Comparison of ENCODE assay signal across 8 cellular contexts in genomic region chr5:140113699-140114263, GRCh38. TPM values are rescaled to one million over a fixed set of nuclear protein-coding genes. Genes with fewer than 3 reads are reported as not detected.
DNase-seq lines count a peak whose midpoint lies in the region; ATAC-seq, FAIRE-seq and TF ChIP-seq lines count a peak whose summit lies in the region.

PURA (plus strand) TSS chr5:140114109; CDS start chr5:140114182, 73 bp downstream.

- no peak for FAIRE-seq in pancreas (lab: Jason Lieb, UNC)

- DNase-seq in GM12865 (ENCODE audit: low read depth) (peak; percentile 98), NCI-H1092 (lab: John Stamatoyannopoulos, UW) (peak; percentile 88), SKM-1 (lab: John Stamatoyannopoulos, UW; ENCODE audit: unreplicated experiment) (peak; percentile 77), head of caudate nucleus (peak; percentile 81 to 96 (median 91)), pancreas (peak; percentile 96 to 99 (median 96)), thyroid gland (peak; percentile 95 to 97)
- peak; percentile 94 to 97 for DNase-seq in activated naive CD4-positive, alpha-beta T cell treated with anti-CD3 and anti-CD28 coated beads, Interleukin-2, amount 50 U/mL, for 72 hours (ENCODE audit: low spot score in 2 of 2)

- H3K27me3 ChIP-seq in pancreas (no peaks in the 10 kb centered on the region), thyroid gland (no peaks in the 10 kb centered on the region)

- peak within 1 kb of the TSS; percentile 70 for H3K4me3 ChIP-seq in GM12865 (ENCODE audit: low read depth, low read length)
- peak within 1 kb of the TSS; percentile 68 to 74 (median 72) for H3K4me3 ChIP-seq in pancreas
- peak within 1 kb of the TSS; percentile 60 to 79 (median 60) for H3K4me3 ChIP-seq in thyroid gland (replicated peaks in 1 of 3)

- H3K4me1 ChIP-seq in pancreas, result peaks cover 11 to 51% (median 42%) of the 10 kb centered on the region in 3 donors
- peaks cover 41 to 50% of the 10 kb centered on the region in 2 donors for H3K4me1 ChIP-seq in thyroid gland

- intact Hi-C loops in head of caudate nucleus (cut with DNase I) (loop anchor here (5.0 kb wide), 1 partner anchor 71 kb away; the partner anchor contains the start of gene NRG2), pancreas (cut with DNase I) (no loop called here), thyroid gland (cut with DNase I) (loop anchor here (5.0 kb wide), 1 partner anchor 34 kb away; no protein-coding TSS in a partner anchor)

- H3K27ac ChIP-seq in pancreas (peak within 1 kb of the TSS; percentile 80 to 95 (median 88)), thyroid gland (peak within 1 kb of the TSS; percentile 91 to 94 (median 92))

- H3K36me3 ChIP-seq in pancreas, result no peaks in the 10 kb centered on the region
- no peaks in the 10 kb centered on the region for H3K36me3 ChIP-seq in thyroid gland

- peak; percentile 86 for ATAC-seq in HG02623 (IDR thresholded peaks at IDR 0.05; ENCODE audit: unreplicated experiment)
- ATAC-seq in activated naive CD4-positive, alpha-beta T cell treated with anti-CD3 and anti-CD28 coated beads, Interleukin-2, amount 50 U/mL, for 72 hours, result peak; percentile 90 to 94
- ATAC-seq in pancreas, result peak; percentile 79 to 93 (median 90)

- peak within 1 kb of the TSS; percentile 92 to 94 for H3K27ac Mint-ChIP-seq in activated naive CD4-positive, alpha-beta T cell treated with anti-CD3 and anti-CD28 coated beads, Interleukin-2, amount 50 U/mL, for 72 hours

- peaks cover 8 to 13% of the 10 kb centered on the region in 2 donors for H3K36me3 Mint-ChIP-seq in activated naive CD4-positive, alpha-beta T cell treated with anti-CD3 and anti-CD28 coated beads, Interleukin-2, amount 50 U/mL, for 72 hours

- TF ChIP-seq CTCF in GM12865 (IDR thresholded peaks at IDR 0.05; ENCODE audit: insufficient read depth, low read depth, low read length, missing control alignments) (peak; percentile 0), pancreas (IDR thresholded peaks at IDR 0.05) (no peak), thyroid gland (IDR thresholded peaks at IDR 0.05) (peak in 2 of 6 experiments; percentile 16 to 23)

- H3K9me3 ChIP-seq in pancreas (no peaks in the 10 kb centered on the region), thyroid gland (no peaks in the 10 kb centered on the region)

- WGBS in pancreas, 2 donors, result 0 to 1% methylated on average over 13 to 60 of the region's 60 CpGs
- WGBS in thyroid gland, 2 donors, result 0% methylated on average over 5 of the region's 60 CpGs; no CpG with 5 or more reads in 1 of the 2 donors

- H3K9me3 Mint-ChIP-seq in activated naive CD4-positive, alpha-beta T cell treated with anti-CD3 and anti-CD28 coated beads, Interleukin-2, amount 50 U/mL, for 72 hours, result no peaks in the 10 kb centered on the region

- TF ChIP-seq POLR2A in thyroid gland (IDR thresholded peaks at IDR 0.05), result peak; percentile 60 to 91

RNA-seq across cellular contexts. Expression of gene PURA, which starts in this region (rescaled TPM):
- total RNA-seq in activated naive CD4-positive, alpha-beta T cell treated with anti-CD3 and anti-CD28 coated beads, Interleukin-2, amount 50 U/mL, for 72 hours, result 10 to 100 TPM in 1 of 2 donors, 1 to 10 TPM in 1; 7.7 to 11.1 TPM
- total RNA-seq in pancreas (10 to 100 TPM in 3 of 6 donors, 1 to 10 TPM in 3; 8.3 to 17.2 (median 11.1) TPM), thyroid gland (10 to 100 TPM; 37.4 to 60.5 (median 44.7) TPM)
- polyA plus RNA-seq in pancreas, result 1 to 10 TPM; 3.2 to 3.9 TPM

Comparison
In these comparisons a context has a peak if more than half of its experiments do, and no peak if none do; other contexts are left out.
1. Peak in every context shown above with its lines: DNase-seq, ATAC-seq, H3K4me3 ChIP-seq and H3K27ac ChIP-seq.
2. intact Hi-C loops: an anchor here in head of caudate nucleus (5.0 kb wide) and thyroid gland (5.0 kb wide); none called in pancreas.